Comparison of ENCODE assay signal across 16 cellular contexts in the genomic region with DNA sequence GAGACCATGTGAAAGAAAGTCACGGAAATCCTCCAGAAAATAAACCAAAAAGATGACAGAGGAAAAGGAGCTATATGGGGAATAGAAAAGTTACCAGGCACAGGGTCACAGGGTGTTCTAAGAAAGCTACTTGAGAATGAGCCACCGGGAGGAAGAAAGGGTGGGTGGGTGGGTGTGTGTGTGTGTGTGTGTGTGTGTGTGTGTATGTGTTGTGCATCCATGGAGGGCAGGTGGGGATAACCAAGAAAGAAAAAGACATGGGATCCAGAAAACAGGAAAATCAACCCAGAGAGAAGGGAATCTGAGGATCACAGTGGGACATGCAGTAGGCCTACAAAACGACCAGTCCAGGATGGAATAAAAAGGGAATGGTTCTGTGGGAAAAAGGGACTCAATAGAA. TPM values are rescaled to one million over a fixed set of nuclear protein-coding genes. Genes with fewer than 3 reads are reported as not detected.
DNase-seq lines count a peak whose midpoint lies in the region; ATAC-seq and TF ChIP-seq lines count a peak whose summit lies in the region.
"Had no signal": no experiment of that assay in that cellular context is flagged by ENCODE, and none has a peak within 500 bp of the region (broad histone marks: within the 10 kb centered on the region; RNA-seq: fewer than 3 reads in every experiment).

No MANE protein-coding gene starts in this region.

- 82% methylated on average over 3 of the region's 3 CpGs for WGBS in prostate gland
- WGBS in trophoblast cell (ENCODE audit: extremely low coverage, insufficient coverage, insufficient read length), result no CpG with 5 or more reads among the region's 3 CpGs
- 70 to 77% methylated on average over 3 of the region's 3 CpGs for WGBS in aorta, 2 donors

- no peak overlapping the region for H3K9ac ChIP-seq in trophoblast cell (ENCODE audit: low read length)
- H3K9ac ChIP-seq: BLaER1 treated with 17β-estradiol and CSF1 and Interleukin-3, amounts not matched to agents 10 nM and 100 nM; KMS-11; neural progenitor cell had no signal

- H4K91ac ChIP-seq in trophoblast cell (ENCODE audit: low read depth, low read length), result no peak overlapping the region

- peaks cover 4% of the 10 kb centered on the region for H3K79me2 ChIP-seq in trophoblast cell (ENCODE audit: control insufficient read depth, insufficient read depth, low read length, poor library complexity)

- CTCF ChIA-PET in CD4-positive, alpha-beta T cell (lab: Charles Lee), result interaction anchor here (0.7 to 0.9 kb wide), 2 partner anchors 17 to 251 kb away, joined by 3 read pairs; a partner anchor contains a TSS
- CTCF ChIA-PET in Calu3 (lab: Charles Lee), result interaction anchor here (0.7 kb wide), 1 partner anchor 9 kb away, joined by 3 read pairs; no protein-coding TSS in a partner anchor
- CTCF ChIA-PET in naive thymus-derived CD4-positive, alpha-beta T cell (lab: Charles Lee), result interaction anchor here (0.6 to 0.9 kb wide), 2 partner anchors 10 to 193 kb away, joined by 4 to 5 read pairs; no protein-coding TSS in a partner anchor

- no peak for TF ChIP-seq POLR2A in prostate gland (IDR thresholded peaks at IDR 0.05)

- no peak overlapping the region for H3K4me2 ChIP-seq in trophoblast cell (ENCODE audit: low read length)
- H3K4me2 ChIP-seq: KMS-11, neural progenitor cell had no signal

- no peak for DNase-seq in CD4-positive, alpha-beta T cell
- DNase-seq in Calu3, result no peak
- no peak for DNase-seq in naive thymus-derived CD4-positive, alpha-beta T cell
- DNase-seq in prostate gland (ENCODE audit: low spot score), result no peak
- no peak for DNase-seq in trophoblast cell
- no peak for DNase-seq in aorta
- DNase-seq: foreskin fibroblast, left ventricle myocardium inferior, NCI-H1417 treated with DMSO at 0.1 percent for 48 hours, SHP77 treated with DMSO at 0.1 percent for 48 hours had no signal

- H2BK120ac ChIP-seq in trophoblast cell (ENCODE audit: insufficient read depth, low read length, poor library complexity), result no peak overlapping the region

- POLR2A ChIA-PET in CD4-positive, alpha-beta T cell (lab: Charles Lee), result no interaction called here
- POLR2A ChIA-PET in naive thymus-derived CD4-positive, alpha-beta T cell (lab: Charles Lee), result no interaction called here

- no peak overlapping the region for H2BK12ac ChIP-seq in trophoblast cell (ENCODE audit: low read length)

- BruUV-seq in Calu3 (replicated peaks; lab: Mats Ljungman, UMichigan), result no TSS peak

- H4K12ac ChIP-seq in trophoblast cell (ENCODE audit: low read depth, low read length), result no peak overlapping the region

- H3K27ac Mint-ChIP-seq in CD4-positive, alpha-beta T cell, result peak overlapping the region; percentile 3
- peak overlapping the region; percentile 8 for H3K27ac Mint-ChIP-seq in Calu3 (ENCODE audit: unreplicated experiment)
- H3K27ac Mint-ChIP-seq in activated naive CD8-positive, alpha-beta T cell, result peak overlapping the region; percentile 51
- peak overlapping the region in 5 of 9 donors; percentile 6 to 69 (median 47) for H3K27ac Mint-ChIP-seq in naive thymus-derived CD4-positive, alpha-beta T cell
- H3K27ac Mint-ChIP-seq: neural progenitor cell had no signal

- no peaks in the 10 kb centered on the region for H3K9me3 ChIP-seq in CD4-positive, alpha-beta T cell (ENCODE audit: control insufficient read depth, low read length)
- H3K9me3 ChIP-seq in naive thymus-derived CD4-positive, alpha-beta T cell (ENCODE audit: control insufficient read depth in 2 of 3, low read length in 3 of 3), result no peaks in the 10 kb centered on the region
- no peaks in the 10 kb centered on the region for H3K9me3 ChIP-seq in prostate gland
- H3K9me3 ChIP-seq in trophoblast cell (ENCODE audit: insufficient read depth, low read depth, low read length), result no peaks in the 10 kb centered on the region
- no peaks in the 10 kb centered on the region for H3K9me3 ChIP-seq in aorta (ENCODE audit: control insufficient read depth, low read length)
- H3K9me3 ChIP-seq: left ventricle myocardium inferior, right atrium auricular region had no signal

- no peak overlapping the region for H3K14ac ChIP-seq in trophoblast cell (ENCODE audit: low read length)

- peak overlapping the region; percentile 67 for H3K4me3 Mint-ChIP-seq in CD4-positive, alpha-beta T cell
- H3K4me3 Mint-ChIP-seq in Calu3 (ENCODE audit: low read depth, unreplicated experiment), result peak overlapping the region; percentile 97
- H3K4me3 Mint-ChIP-seq in activated naive CD8-positive, alpha-beta T cell, result peak overlapping the region; percentile 96
- H3K4me3 Mint-ChIP-seq in naive thymus-derived CD4-positive, alpha-beta T cell, result peak overlapping the region; percentile 11 to 99 (median 82)
- H3K4me3 Mint-ChIP-seq: neural progenitor cell had no signal

- H2BK5ac ChIP-seq in trophoblast cell (ENCODE audit: low read depth, low read length, poor library complexity), result no peak overlapping the region

- ATAC-seq in CD4-positive, alpha-beta T cell (ENCODE audit: poor library complexity), result no peak
- ATAC-seq in naive thymus-derived CD4-positive, alpha-beta T cell, result no peak
- ATAC-seq in aorta (ENCODE audit: low FRiP score), result no peak

- no peaks in the 10 kb centered on the region for H3K27me3 ChIP-seq in CD4-positive, alpha-beta T cell (ENCODE audit: control insufficient read depth, insufficient read depth, low read length)
- no peaks in the 10 kb centered on the region for H3K27me3 ChIP-seq in naive thymus-derived CD4-positive, alpha-beta T cell (ENCODE audit: control insufficient read depth in 2 of 2, insufficient read depth in 2 of 2, low read length in 2 of 2)
- H3K27me3 ChIP-seq in prostate gland (replicated peaks; ENCODE audit: insufficient read depth) (no peaks in the 10 kb centered on the region), trophoblast cell (ENCODE audit: insufficient read depth, low read length) (no peaks in the 10 kb centered on the region), aorta (ENCODE audit: control insufficient read depth in 1 of 2, insufficient read depth in 2 of 2, low read length in 1 of 2) (no peaks in the 10 kb centered on the region)
- H3K27me3 ChIP-seq: BLaER1 treated with 17β-estradiol and CSF1 and Interleukin-3, amounts not matched to agents 10 nM and 100 nM; neural progenitor cell; right atrium auricular region had no signal

- no peak overlapping the region for H3K27ac ChIP-seq in CD4-positive, alpha-beta T cell (ENCODE audit: low read depth, low read length)
- no peak overlapping the region for H3K27ac ChIP-seq in naive thymus-derived CD4-positive, alpha-beta T cell (ENCODE audit: low read depth, low read length)
- H3K27ac ChIP-seq in prostate gland (peak overlapping the region in 1 of 2 donors; percentile 95), trophoblast cell (ENCODE audit: low read depth, low read length) (no peak overlapping the region), aorta (ENCODE audit: low read depth in 1 of 2, low read length in 2 of 2) (no peak overlapping the region)
- H3K27ac ChIP-seq: BLaER1 treated with 17β-estradiol and CSF1 and Interleukin-3, amounts not matched to agents 10 nM and 100 nM; HL-60; KMS-11; left ventricle myocardium inferior; neural progenitor cell; right atrium auricular region had no signal

- H2AFZ ChIP-seq in trophoblast cell (ENCODE audit: insufficient read depth, low read length, poor library complexity), result no peak overlapping the region
- H2AFZ ChIP-seq: neural progenitor cell had no signal

- no peaks in the 10 kb centered on the region for H3K9me3 Mint-ChIP-seq in CD4-positive, alpha-beta T cell
- H3K9me3 Mint-ChIP-seq in Calu3 (ENCODE audit: low read depth, unreplicated experiment), result no peaks in the 10 kb centered on the region
- no peaks in the 10 kb centered on the region for H3K9me3 Mint-ChIP-seq in activated naive CD8-positive, alpha-beta T cell (ENCODE audit: low read depth)
- peaks cover 0 to 6% (median 2%) of the 10 kb centered on the region in 11 donors for H3K9me3 Mint-ChIP-seq in naive thymus-derived CD4-positive, alpha-beta T cell

- no peak overlapping the region for H3K4ac ChIP-seq in trophoblast cell (ENCODE audit: low read depth, low read length)

- intact Hi-C loops in CD4-positive, alpha-beta T cell (cut with DNase I, micrococcal nuclease), result loop anchor here in 1 of 2 experiments (5.0 kb wide), 1 partner anchor 42 kb away; no protein-coding TSS in a partner anchor
- intact Hi-C loops in Calu3 (cut with micrococcal nuclease; ENCODE audit: unreplicated experiment) (no loop called here), prostate gland (cut with DNase I) (loop anchor here (5.0 to 10.0 kb wide), 2 partner anchors 47 to 81 kb away; no protein-coding TSS in a partner anchor), aorta (cut with DNase I) (loop anchor here in 1 of 2 donors (5.0 kb wide), 2 partner anchors 38 to 83 kb away; no protein-coding TSS in a partner anchor)
- intact Hi-C loops in naive thymus-derived CD4-positive, alpha-beta T cell (cut with micrococcal nuclease), result loop anchor here in 1 of 2 donors (5.0 kb wide), 1 partner anchor 147 kb away; no protein-coding TSS in a partner anchor

- no peaks in the 10 kb centered on the region for H3K27me3 Mint-ChIP-seq in CD4-positive, alpha-beta T cell
- H3K27me3 Mint-ChIP-seq in Calu3 (ENCODE audit: unreplicated experiment), result no peaks in the 10 kb centered on the region
- H3K27me3 Mint-ChIP-seq in activated naive CD8-positive, alpha-beta T cell, result no peaks in the 10 kb centered on the region
- no peaks in the 10 kb centered on the region for H3K27me3 Mint-ChIP-seq in naive thymus-derived CD4-positive, alpha-beta T cell

- H2AK5ac ChIP-seq in trophoblast cell (ENCODE audit: low read length), result no peak overlapping the region

- peaks cover 23 to 33% of the 10 kb centered on the region in 2 donors for H3K4me1 ChIP-seq in naive thymus-derived CD4-positive, alpha-beta T cell (ENCODE audit: control insufficient read depth in 2 of 2, insufficient read depth in 2 of 2, low read length in 2 of 2)
- H3K4me1 ChIP-seq in prostate gland (replicated peaks), result peaks cover 17% of the 10 kb centered on the region
- H3K4me1 ChIP-seq in trophoblast cell (ENCODE audit: control insufficient read depth in 1 of 2, insufficient read depth in 2 of 2, low read length in 2 of 2), result peaks cover 5 to 13% of the 10 kb centered on the region in 2 experiments
- no peaks in the 10 kb centered on the region for H3K4me1 ChIP-seq in aorta (ENCODE audit: control insufficient read depth in 1 of 2, insufficient read depth in 2 of 2, low read length in 2 of 2)

- no peak overlapping the region for H4K8ac ChIP-seq in trophoblast cell (ENCODE audit: low read depth, low read length)

- H3K4me1 Mint-ChIP-seq in CD4-positive, alpha-beta T cell (ENCODE audit: low read depth), result peaks cover 55% of the 10 kb centered on the region
- H3K4me1 Mint-ChIP-seq in Calu3 (ENCODE audit: low read depth, unreplicated experiment), result peaks cover 60% of the 10 kb centered on the region
- H3K4me1 Mint-ChIP-seq in activated naive CD8-positive, alpha-beta T cell (ENCODE audit: low read depth), result peaks cover 57% of the 10 kb centered on the region
- peaks cover 50 to 69% (median 59%) of the 10 kb centered on the region in 7 donors for H3K4me1 Mint-ChIP-seq in naive thymus-derived CD4-positive, alpha-beta T cell

- no peak overlapping the region for H3K4me3 ChIP-seq in naive thymus-derived CD4-positive, alpha-beta T cell (ENCODE audit: low read length)
- H3K4me3 ChIP-seq in prostate gland, result no peak overlapping the region
- H3K4me3 ChIP-seq in trophoblast cell (ENCODE audit: low read depth, low read length), result no peak overlapping the region
- no peak overlapping the region for H3K4me3 ChIP-seq in aorta (ENCODE audit: low read length in 2 of 2)
- H3K4me3 ChIP-seq: BLaER1 treated with 17β-estradiol and CSF1 and Interleukin-3, amounts not matched to agents 10 nM and 100 nM; neural progenitor cell; right atrium auricular region had no signal

- H3K79me1 ChIP-seq in trophoblast cell (ENCODE audit: low read length), result peaks cover 7% of the 10 kb centered on the region

- TF ChIP-seq CTCF in CD4-positive, alpha-beta T cell (IDR thresholded peaks at IDR 0.05), result no peak
- TF ChIP-seq CTCF in Calu3 (IDR thresholded peaks at IDR 0.05; ENCODE audit: unreplicated experiment) (no peak), prostate gland (IDR thresholded peaks at IDR 0.05) (no peak)

- no peak overlapping the region for H3K23ac ChIP-seq in trophoblast cell (ENCODE audit: low read length)

- H3K36me3 ChIP-seq in naive thymus-derived CD4-positive, alpha-beta T cell (ENCODE audit: control insufficient read depth in 2 of 3, insufficient read depth in 3 of 3, low read length in 3 of 3), result peaks cover 15 to 61% (median 18%) of the 10 kb centered on the region in 3 experiments
- no peaks in the 10 kb centered on the region for H3K36me3 ChIP-seq in prostate gland
- peaks cover 0 to 5% of the 10 kb centered on the region in 2 experiments for H3K36me3 ChIP-seq in trophoblast cell (ENCODE audit: control insufficient read depth in 1 of 2, insufficient read depth in 2 of 2, low read length in 2 of 2)
- no peaks in the 10 kb centered on the region for H3K36me3 ChIP-seq in aorta (ENCODE audit: control insufficient read depth in 1 of 2, insufficient read depth in 2 of 2, low read length in 1 of 2)
- H3K36me3 ChIP-seq: neural progenitor cell had no signal

- H3K18ac ChIP-seq in trophoblast cell (ENCODE audit: low read length), result no peak overlapping the region

- peaks cover 81% of the 10 kb centered on the region for H3K36me3 Mint-ChIP-seq in CD4-positive, alpha-beta T cell (ENCODE audit: low read depth)
- peaks cover 76% of the 10 kb centered on the region for H3K36me3 Mint-ChIP-seq in Calu3 (ENCODE audit: insufficient read depth, unreplicated experiment)
- peaks cover 22% of the 10 kb centered on the region for H3K36me3 Mint-ChIP-seq in activated naive CD8-positive, alpha-beta T cell
- peaks cover 23 to 71% (median 47%) of the 10 kb centered on the region in 5 donors for H3K36me3 Mint-ChIP-seq in naive thymus-derived CD4-positive, alpha-beta T cell

RNA-seq across cellular contexts. Expression of a gene that starts 3.7 kb away (rescaled TPM):
- 10 to 100 TPM; 17.8 to 21.8 TPM for total RNA-seq in CD4-positive, alpha-beta T cell
- total RNA-seq in Calu3 (2022) (90.1 and 154 TPM in 2 replicates), prostate gland (10 to 100 TPM; 35.2 to 64.1 TPM), aorta (10 to 100 TPM; 42.0 to 62.8 TPM)
- total RNA-seq in naive thymus-derived CD4-positive, alpha-beta T cell, result 100 to 1,000 TPM in 1 of 5 experiments, 10 to 100 TPM in 4; 30.1 to 133 (median 66.9) TPM
- 10 to 100 TPM; 13.4 to 14.9 TPM for polyA plus RNA-seq in naive thymus-derived CD4-positive, alpha-beta T cell
- polyA plus RNA-seq in trophoblast cell (2013), result 5.7 and 6.0 TPM in 2 replicates
- polyA plus RNA-seq in aorta, result 10 to 100 TPM; 26.4 to 30.6 TPM

RNA-seq across cellular contexts. Expression of a gene that starts 17.3 kb away (rescaled TPM):
- 1 to 10 TPM; 6.4 to 7.3 TPM for total RNA-seq in CD4-positive, alpha-beta T cell
- total RNA-seq in Calu3 (2022) (313 and 501 TPM in 2 replicates), prostate gland (10 to 100 TPM; 19.6 to 22.9 TPM), aorta (10 to 100 TPM; 50.0 to 74.0 TPM)
- total RNA-seq in naive thymus-derived CD4-positive, alpha-beta T cell, result 10 to 100 TPM in 4 of 5 experiments, 1 to 10 TPM in 1; 8.6 to 91.1 (median 18.4) TPM
- polyA plus RNA-seq in naive thymus-derived CD4-positive, alpha-beta T cell, result 10 to 100 TPM in 1 of 2 donors, 1 to 10 TPM in 1; 6.2 to 14.9 TPM
- polyA plus RNA-seq in trophoblast cell (2013), result 0.03 and 0.04 TPM in 2 replicates
- polyA plus RNA-seq in aorta, result 10 to 100 TPM; 14.1 to 36.5 TPM

RNA-seq across cellular contexts. Expression of a gene that starts 34.0 kb away (rescaled TPM):
- total RNA-seq in CD4-positive, alpha-beta T cell, result not detected
- total RNA-seq in Calu3 (2022) (1.5 and 4.3 TPM in 2 replicates), prostate gland (10 to 100 TPM; 13.6 to 25.5 TPM), aorta (10 to 100 TPM in 1 of 2 donors, 1 to 10 TPM in 1; 7.0 to 10.5 TPM)
- total RNA-seq in naive thymus-derived CD4-positive, alpha-beta T cell, result 1 to 10 TPM in 1 of 5 experiments, not detected in 4; 1.2 TPM
- polyA plus RNA-seq in naive thymus-derived CD4-positive, alpha-beta T cell, result not detected
- 0.39 and 0.45 TPM in 2 replicates for polyA plus RNA-seq in trophoblast cell (2013)
- polyA plus RNA-seq in aorta, result 1 to 10 TPM in 1 of 2 donors, under 1 TPM in 1; 0.82 to 1.8 TPM
